Comparison of ENCODE assay signal across 21 cellular contexts in the genomic region with DNA sequence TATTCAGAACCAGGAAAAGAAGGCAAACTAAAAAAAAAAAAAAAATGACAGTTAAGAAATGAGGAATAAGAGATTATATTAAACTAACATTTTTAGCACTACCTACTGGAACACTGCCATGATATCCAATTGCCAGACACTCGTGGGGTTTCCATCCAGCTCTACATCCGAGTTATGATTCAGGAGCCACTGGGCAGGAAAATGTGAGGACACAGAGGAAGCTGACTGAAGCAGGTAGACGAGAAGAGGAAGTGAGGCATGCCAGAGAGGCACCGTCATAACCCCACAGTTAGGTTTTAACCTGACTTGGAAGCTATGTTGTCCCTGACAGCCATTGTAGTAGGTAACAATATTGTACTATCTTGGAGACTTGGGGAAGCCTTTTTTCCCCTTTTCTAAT.
DNase-seq lines count a peak whose midpoint lies in the region; FAIRE-seq and TF ChIP-seq lines count a peak whose summit lies in the region.
"Had no signal": no experiment of that assay in that cellular context is flagged by ENCODE, and none has a peak within 500 bp of the region (broad histone marks: within the 10 kb centered on the region; RNA-seq: fewer than 3 reads in every experiment).

No MANE protein-coding gene starts in this region.

- H3K4me2 ChIP-seq in keratinocyte (ENCODE audit: control insufficient read depth, extremely low read depth, insufficient read depth, low read depth, low read length) = no peak overlapping the region

- no peak overlapping the region for H3K27ac ChIP-seq in keratinocyte (ENCODE audit: control insufficient read depth, insufficient read depth, low read length)
- H3K27ac ChIP-seq: WERI-Rb-1 had no signal

- H4K20me1 ChIP-seq in keratinocyte (ENCODE audit: control insufficient read depth, extremely low read depth, insufficient read depth, low read length) = no peaks in the 10 kb centered on the region

- no peaks in the 10 kb centered on the region for H3K36me3 ChIP-seq in keratinocyte (ENCODE audit: control insufficient read depth in 2 of 2, extremely low read depth in 1 of 2, insufficient read depth in 2 of 2, low read length in 2 of 2)
- H3K36me3 ChIP-seq: WERI-Rb-1 had no signal

- no peaks in the 10 kb centered on the region for H3K9me3 ChIP-seq in keratinocyte (ENCODE audit: control insufficient read depth, low read depth, low read length)

- in situ Hi-C loops in astrocyte of the spinal cord (cut with HindIII; ENCODE audit: low sequenced_read_pairs) = no loop called here

- H3K9ac ChIP-seq in keratinocyte (ENCODE audit: control insufficient read depth, extremely low read depth, insufficient read depth, low read length) = no peak overlapping the region

- H3K4me1 ChIP-seq in keratinocyte (ENCODE audit: control insufficient read depth, extremely low read depth, insufficient read depth, low read length) = peaks cover 8% of the 10 kb centered on the region

- H3K9me1 ChIP-seq in keratinocyte (ENCODE audit: control insufficient read depth, extremely low read depth, insufficient read depth, low read length) = no peaks in the 10 kb centered on the region

- H3K4me3 ChIP-seq in astrocyte of the spinal cord (ENCODE audit: low read depth, low read length) = no peak overlapping the region
- H3K4me3 ChIP-seq in keratinocyte (ENCODE audit: control insufficient read depth in 2 of 3, extremely low read depth in 1 of 3, insufficient read depth in 2 of 3, low read depth in 1 of 3, low read length in 3 of 3) = no peak overlapping the region

- no peaks in the 10 kb centered on the region for H3K79me2 ChIP-seq in keratinocyte (ENCODE audit: control insufficient read depth, insufficient read depth, low read length)

- dilution Hi-C loops in keratinocyte (cut with MboI; ENCODE audit: extremely low pct_ligation_motif_present, low sequenced_read_pairs) = no loop called here

- H3K27me3 ChIP-seq in keratinocyte (ENCODE audit: control insufficient read depth, extremely low read depth, insufficient read depth, low read length) = no peaks in the 10 kb centered on the region

- TF ChIP-seq CTCF in astrocyte of the spinal cord (IDR thresholded peaks at IDR 0.05; ENCODE audit: low read depth, low read length) (no peak), keratinocyte (optimal IDR thresholded peaks at IDR 0.05 in 1 of 3, IDR thresholded peaks at IDR 0.05 in 1 of 3, conservative IDR thresholded peaks at IDR 0.05 in 1 of 3; ENCODE audit: extremely low read depth in 1 of 3, insufficient read depth in 2 of 3, low read length in 3 of 3) (no peak)

- peak; percentile 69 for FAIRE-seq in keratinocyte (lab: Jason Lieb, UNC)

- no peak overlapping the region for H2AFZ ChIP-seq in keratinocyte (ENCODE audit: control insufficient read depth, low read length)

- DNase-seq in EH (ENCODE audit: low read depth) = peak; percentile 54
- peak; percentile 91 for DNase-seq in M059J (ENCODE audit: low read depth)
- peak; percentile 19 for DNase-seq in astrocyte of the spinal cord (ENCODE audit: low read depth, low spot score)
- DNase-seq in keratinocyte (ENCODE audit: low read depth, low spot score) = peak; percentile 11
- no peak for DNase-seq in NCI-H2171 (lab: John Stamatoyannopoulos, UW)
- no peak for DNase-seq in stimulated activated CD4-positive, alpha-beta T cell treated with anti-CD3 and anti-CD28 coated beads, Interleukin-4, amount 100 ng/mL, for 1 hour
- DNase-seq in NCI-H2196 treated with DMSO at 0.1 percent for 48 hours (lab: John Stamatoyannopoulos, UW; ENCODE audit: unreplicated experiment) = no peak
- no peak for DNase-seq in NCI-H446 treated with DMSO at 0.1 percent for 48 hours (lab: John Stamatoyannopoulos, UW)
- DNase-seq: activated CD4-positive, alpha-beta T cell treated with anti-CD3 and anti-CD28 coated beads, Interleukin-2, amount 50 U/mL, for 4 hours; activated naive CD4-positive, alpha-beta T cell; amygdala; effector memory CD4-positive, alpha-beta T cell; KG1; mesenchymal stem cell; natural killer cell; NCI-H1092; NCI-H2081 treated with DMSO at 0.1 percent for 48 hours; NCI-H526; stimulated activated CD4-positive, alpha-beta T cell treated with anti-CD3 and anti-CD28 coated beads, Interleukin-2, amount 100 ng/mL, for 24 hours; trophoblast cell; WERI-Rb-1 had no signal

Comparison
In these comparisons a context has a peak if more than half of its experiments do, and no peak if none do; other contexts are left out.
1. DNase-seq: peak in EH (single experiment), M059J (single experiment), astrocyte of the spinal cord (single experiment) and keratinocyte (single experiment); none in NCI-H2171 (single experiment), stimulated activated CD4-positive, alpha-beta T cell treated with anti-CD3 and anti-CD28 coated beads, Interleukin-4, amount 100 ng/mL, for 1 hour (single experiment), NCI-H2196 treated with DMSO at 0.1 percent for 48 hours (single experiment) and NCI-H446 treated with DMSO at 0.1 percent for 48 hours (single experiment).